ENCODE assay signal across 8 cellular contexts in genomic region chr12:4272014-4272975, GRCh38. TPM values are rescaled to one million over a fixed set of nuclear protein-coding genes. Genes with fewer than 3 reads are reported as not detected.
DNase-seq lines count a peak whose midpoint lies in the region; ATAC-seq, FAIRE-seq and TF ChIP-seq lines count a peak whose summit lies in the region.

No MANE protein-coding gene starts in this region.

- H3K4me3 ChIP-seq in ascending aorta (peak overlapping the region; percentile 78 to 87), iPS-11a (ENCODE audit: low read depth, low read length) (peak overlapping the region; percentile 60), gastrocnemius medialis (peak overlapping the region; percentile 57 to 70 (median 62))

- H3K9me3 ChIP-seq in ascending aorta (no peaks in the 10 kb centered on the region), gastrocnemius medialis (no peaks in the 10 kb centered on the region)

- TF ChIP-seq POLR2A in gastrocnemius medialis (IDR thresholded peaks at IDR 0.05), result no peak

- DNase-seq in NOMO-1 treated with DMSO at 0.1 percent for 48 hours (lab: John Stamatoyannopoulos, UW; ENCODE audit: unreplicated experiment) (peak; percentile 14), NOMO-1 treated with dmso at 0.1 percent for 144 hours (lab: John Stamatoyannopoulos, UW; ENCODE audit: unreplicated experiment) (no peak), T-helper 1 cell (peak; percentile 78 to 96 (median 84)), ascending aorta (ENCODE audit: low spot score in 2 of 2) (peak; percentile 49 to 86), gastrocnemius medialis (peak; percentile 55), RCC 7860 (ENCODE audit: low spot score) (no peak)

- H3K36me3 ChIP-seq in ascending aorta (peaks cover 0 to 3% of the 10 kb centered on the region in 2 donors), gastrocnemius medialis (no peaks in the 10 kb centered on the region)

- H3K27me3 ChIP-seq in ascending aorta (no peaks in the 10 kb centered on the region), gastrocnemius medialis (peaks cover 87 to 93% (median 92%) of the 10 kb centered on the region in 3 donors)

- no peak for FAIRE-seq in RCC 7860 (lab: Jason Lieb, UNC)

- ATAC-seq in HG03196 (IDR thresholded peaks at IDR 0.05; ENCODE audit: unreplicated experiment) (peak; percentile 35), gastrocnemius medialis (peak; percentile 26 to 40)

- in situ Hi-C loops in gastrocnemius medialis (cut with MboI; ENCODE audit: low sequenced_read_pairs in 4 of 4), result loop anchor here in 3 of 4 donors (10.0 kb wide), 3 partner anchors 157 to 377 kb away; no protein-coding TSS in a partner anchor

- intact Hi-C loops in ascending aorta (cut with DNase I) (loop anchor here (5.0 to 10.0 kb wide), 4 partner anchors 970 to 1377 kb away; partner anchors contain the start of genes NTF3, TSPAN9 and TULP3), gastrocnemius medialis (cut with DNase I; ENCODE audit: low total_unique reads) (loop anchor here (10.0 kb wide), 1 partner anchor 277 kb away; no protein-coding TSS in a partner anchor)

- no peak for TF ChIP-seq CTCF in ascending aorta (IDR thresholded peaks at IDR 0.05)
- no peak for TF ChIP-seq CTCF in gastrocnemius medialis (IDR thresholded peaks at IDR 0.05 in 4 of 5, conservative IDR thresholded peaks at IDR 0.05 in 1 of 5)

- H3K4me1 ChIP-seq in ascending aorta (peaks cover 6 to 36% of the 10 kb centered on the region in 2 donors), gastrocnemius medialis (peaks cover 32 to 51% of the 10 kb centered on the region in 2 donors)

- H3K27ac ChIP-seq in ascending aorta (peak overlapping the region; percentile 29 to 96), gastrocnemius medialis (peak overlapping the region; percentile 19 to 56 (median 50))

RNA-seq across cellular contexts. Expression of gene CCND2, which starts 1.3 kb away (rescaled TPM):
- 150 TPM for total RNA-seq in ascending aorta
- total RNA-seq in gastrocnemius medialis, result 1 to 10 TPM; 2.7 to 5.6 (median 3.2) TPM

RNA-seq across cellular contexts. Expression of gene TIGAR, which starts 48.7 kb away (rescaled TPM):
- total RNA-seq in ascending aorta (4.4 TPM), gastrocnemius medialis (1 to 10 TPM; 4.4 to 8.3 (median 6.7) TPM)

Comparison
In these comparisons a context has a peak if more than half of its experiments do, and no peak if none do; other contexts are left out.
1. DNase-seq: peak in NOMO-1 treated with DMSO at 0.1 percent for 48 hours (single experiment), T-helper 1 cell (5 of 5), ascending aorta (2 of 2) and gastrocnemius medialis (2 of 2); none in NOMO-1 treated with dmso at 0.1 percent for 144 hours (single experiment) and RCC 7860 (single experiment).
2. RNA of gene CCND2, which starts 1.3 kb away (total RNA-seq): 150 TPM in ascending aorta (single experiment); 2.7 to 5.6 TPM in gastrocnemius medialis; every median in the first group is over 10 times any median in the second.
3. Peak in every context shown above with its lines, with median percentiles within 50 percentile points of each other: H3K4me3 ChIP-seq.